19 cellular contexts compared by ENCODE assay signal in the genomic region with DNA sequence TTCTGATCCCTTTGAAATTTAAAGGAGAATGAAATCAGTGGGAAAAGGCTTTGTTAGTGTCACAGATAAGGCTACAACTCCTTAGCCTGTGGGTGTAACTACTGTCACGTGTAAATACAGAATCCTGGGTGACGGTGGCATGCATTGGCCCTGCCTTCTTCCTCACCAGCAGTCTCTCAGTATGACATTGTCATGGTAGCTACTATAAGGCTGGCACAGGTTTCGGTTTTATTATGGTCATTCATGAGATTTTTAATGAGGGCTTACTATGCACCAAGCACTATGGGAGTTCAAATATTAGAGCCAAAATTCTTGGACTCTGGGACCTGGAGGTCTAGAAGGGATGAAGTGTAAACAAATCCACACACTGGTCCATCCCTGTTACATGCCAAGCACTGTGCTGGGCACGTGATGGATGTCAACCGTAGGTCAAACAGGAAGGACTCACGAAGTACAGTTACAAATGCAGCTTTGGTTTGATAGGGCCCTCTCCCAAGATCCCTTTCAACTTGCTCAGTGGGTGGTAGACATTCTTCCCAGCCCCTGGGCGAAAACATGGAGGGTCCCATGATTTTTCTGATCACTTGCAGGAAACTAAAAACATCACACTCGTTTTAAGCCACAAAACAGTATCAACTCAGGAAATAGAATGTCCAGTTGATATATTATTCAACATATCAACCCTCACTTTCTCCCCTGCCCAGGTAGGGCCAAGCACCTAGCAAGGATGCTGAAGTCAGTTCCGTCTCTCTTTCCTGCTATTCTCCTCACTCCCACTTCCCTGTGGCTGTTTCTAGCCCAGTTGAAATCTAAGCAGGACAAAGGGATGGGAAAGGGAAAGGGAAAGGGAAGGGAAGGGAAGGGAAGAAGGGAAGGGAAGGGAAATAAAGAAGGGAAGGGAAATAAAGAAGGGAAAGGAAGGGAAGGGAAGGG. TPM values are rescaled to one million over a fixed set of nuclear protein-coding genes. Genes with fewer than 3 reads are reported as not detected.
DNase-seq lines count a peak whose midpoint lies in the region; ATAC-seq and TF ChIP-seq lines count a peak whose summit lies in the region.
"Had no signal": no experiment of that assay in that cellular context is flagged by ENCODE, and none has a peak within 500 bp of the region (broad histone marks: within the 10 kb centered on the region; RNA-seq: fewer than 3 reads in every experiment).

No MANE protein-coding gene starts in this region.

- H3K36me3 Mint-ChIP-seq in IgD-negative memory B cell = no peaks in the 10 kb centered on the region
- no peaks in the 10 kb centered on the region for H3K36me3 Mint-ChIP-seq in neural progenitor cell
- H3K36me3 Mint-ChIP-seq in activated T-helper 1 cell treated with anti-CD3 and anti-CD28 coated beads, Interleukin-12 subunit alpha, Interleukin-12 subunit beta, Interleukin-2, Interleukin-4 antibody, amounts not matched to agents 30 ng/mL and 10 ng/mL and 1 ng/mL, durations not matched to agents 14 hours and 24 hours and 36 hours (ENCODE audit: low read depth) = no peaks in the 10 kb centered on the region

- H3K9me3 Mint-ChIP-seq in IgD-negative memory B cell (no peaks in the 10 kb centered on the region), neural progenitor cell (no peaks in the 10 kb centered on the region)
- no peaks in the 10 kb centered on the region for H3K9me3 Mint-ChIP-seq in activated T-helper 1 cell treated with anti-CD3 and anti-CD28 coated beads, Interleukin-12 subunit alpha, Interleukin-12 subunit beta, Interleukin-2, Interleukin-4 antibody, amounts not matched to agents 30 ng/mL and 10 ng/mL and 1 ng/mL, durations not matched to agents 14 hours and 24 hours and 36 hours

- no peaks in the 10 kb centered on the region for H3K79me2 ChIP-seq in neural progenitor cell (ENCODE audit: low read depth)

- peak overlapping the region in 2 of 4 donors; percentile 49 to 76 for H3K4me3 Mint-ChIP-seq in IgD-negative memory B cell
- H3K4me3 Mint-ChIP-seq in neural progenitor cell = no peak overlapping the region
- no peak overlapping the region for H3K4me3 Mint-ChIP-seq in activated T-helper 1 cell treated with anti-CD3 and anti-CD28 coated beads, Interleukin-12 subunit alpha, Interleukin-12 subunit beta, Interleukin-2, Interleukin-4 antibody, amounts not matched to agents 30 ng/mL and 10 ng/mL and 1 ng/mL, durations not matched to agents 14 hours and 24 hours and 36 hours
- H3K4me3 Mint-ChIP-seq: activated naive CD8-positive, alpha-beta T cell had no signal

- H3K27me3 ChIP-seq in neural progenitor cell = no peaks in the 10 kb centered on the region
- no peaks in the 10 kb centered on the region; the same call in 1 of the 2 replicates for H3K27me3 ChIP-seq in BE2C
- H3K27me3 ChIP-seq: breast epithelium had no signal

- no peaks in the 10 kb centered on the region for H3K36me3 ChIP-seq in mucosa of descending colon (ENCODE audit: low read depth)
- H3K36me3 ChIP-seq in neural progenitor cell = no peaks in the 10 kb centered on the region
- H3K36me3 ChIP-seq in BE2C = no peaks in the 10 kb centered on the region
- H3K36me3 ChIP-seq: breast epithelium had no signal

- intact Hi-C loops in mucosa of descending colon (cut with DNase I, micrococcal nuclease) = loop anchor here (5.0 to 10.0 kb wide), 3 partner anchors 390 to 700 kb away; partner anchors contain the start of genes NPHP3 (in 1 of the 2) and TMEM108 (in 1 of the 2)
- intact Hi-C loops in activated T-helper 1 cell treated with anti-CD3 and anti-CD28 coated beads, Interleukin-12 subunit alpha, Interleukin-12 subunit beta, Interleukin-2, Interleukin-4 antibody, amounts not matched to agents 30 ng/mL and 10 ng/mL and 1 ng/mL, durations not matched to agents 14 hours and 24 hours and 36 hours (cut with micrococcal nuclease) = loop anchor here (10.0 kb wide), 1 partner anchor 1070 kb away; no protein-coding TSS in a partner anchor

- H3K4me1 Mint-ChIP-seq in IgD-negative memory B cell = peaks cover 10 to 12% (median 11%) of the 10 kb centered on the region in 3 donors
- peaks cover 29% of the 10 kb centered on the region for H3K4me1 Mint-ChIP-seq in neural progenitor cell
- peaks cover 9% of the 10 kb centered on the region for H3K4me1 Mint-ChIP-seq in activated T-helper 1 cell treated with anti-CD3 and anti-CD28 coated beads, Interleukin-12 subunit alpha, Interleukin-12 subunit beta, Interleukin-2, Interleukin-4 antibody, amounts not matched to agents 30 ng/mL and 10 ng/mL and 1 ng/mL, durations not matched to agents 14 hours and 24 hours and 36 hours (ENCODE audit: low read depth)

- H3K27me3 Mint-ChIP-seq in IgD-negative memory B cell (peaks cover 3% of the 10 kb centered on the region), neural progenitor cell (ENCODE audit: insufficient read depth, low read depth) (peaks cover 6% of the 10 kb centered on the region)
- H3K27me3 Mint-ChIP-seq in activated T-helper 1 cell treated with anti-CD3 and anti-CD28 coated beads, Interleukin-12 subunit alpha, Interleukin-12 subunit beta, Interleukin-2, Interleukin-4 antibody, amounts not matched to agents 30 ng/mL and 10 ng/mL and 1 ng/mL, durations not matched to agents 14 hours and 24 hours and 36 hours (ENCODE audit: insufficient read depth) = peaks cover 8% of the 10 kb centered on the region
- H3K27me3 Mint-ChIP-seq: activated naive CD8-positive, alpha-beta T cell; progenitor cell of endocrine pancreas had no signal

- no peak overlapping the region for H3K27ac ChIP-seq in neural progenitor cell
- H3K27ac ChIP-seq: breast epithelium had no signal

- no peak overlapping the region for H3K4me2 ChIP-seq in neural progenitor cell

- H3K27ac Mint-ChIP-seq in IgD-negative memory B cell = peak overlapping the region; percentile 58 to 95 (median 88)
- H3K27ac Mint-ChIP-seq in neural progenitor cell = no peak overlapping the region
- no peak overlapping the region for H3K27ac Mint-ChIP-seq in activated T-helper 1 cell treated with anti-CD3 and anti-CD28 coated beads, Interleukin-12 subunit alpha, Interleukin-12 subunit beta, Interleukin-2, Interleukin-4 antibody, amounts not matched to agents 30 ng/mL and 10 ng/mL and 1 ng/mL, durations not matched to agents 14 hours and 24 hours and 36 hours
- H3K27ac Mint-ChIP-seq: activated naive CD8-positive, alpha-beta T cell had no signal

- H2AFZ ChIP-seq in neural progenitor cell (replicated peaks) = no peak overlapping the region

- DNase-seq in mucosa of descending colon (no peak), NCI-H128 (lab: John Stamatoyannopoulos, UW; ENCODE audit: unreplicated experiment) (no peak), neural progenitor cell (ENCODE audit: low spot score) (no peak), BE2C (no peak)
- no peak for DNase-seq in activated T-helper 1 cell treated with anti-CD3 and anti-CD28 coated beads, Interleukin-12 subunit alpha, Interleukin-12 subunit beta, Interleukin-2, Interleukin-4 antibody, amounts not matched to agents 30 ng/mL and 10 ng/mL and 1 ng/mL, durations not matched to agents 14 hours and 24 hours and 36 hours (ENCODE audit: low spot score)
- DNase-seq: activated CD4-positive, alpha-beta T cell treated with anti-CD3 and anti-CD28 coated beads for 1 hour; activated CD8-positive, alpha-beta memory T cell treated with anti-CD3 and anti-CD28 coated beads, Interleukin-2, amount 50 U/mL, for 4 hours; IMR-90; NCI-H1048; NCI-H82 had no signal

- H3K4me3 ChIP-seq in mucosa of descending colon (no peak overlapping the region), neural progenitor cell (no peak overlapping the region), BE2C (ENCODE audit: low read depth, low read length) (no peak overlapping the region)
- H3K4me3 ChIP-seq: breast epithelium had no signal

- no peak for TF ChIP-seq CTCF in mucosa of descending colon (IDR thresholded peaks at IDR 0.05)
- TF ChIP-seq CTCF in neural progenitor cell (IDR thresholded peaks at IDR 0.05) = no peak
- TF ChIP-seq CTCF in BE2C (IDR thresholded peaks at IDR 0.05; ENCODE audit: low read depth, low read length) = no peak

- peaks cover 2% of the 10 kb centered on the region for H3F3A ChIP-seq in neural progenitor cell (ENCODE audit: low read depth)

- no peak overlapping the region for H3K9ac ChIP-seq in neural progenitor cell

- peaks cover 4% of the 10 kb centered on the region for H3K4me1 ChIP-seq in mucosa of descending colon (ENCODE audit: low read depth)
- peaks cover 15% of the 10 kb centered on the region for H3K4me1 ChIP-seq in neural progenitor cell
- peaks cover 4% of the 10 kb centered on the region; the same call in 1 of the 2 replicates for H3K4me1 ChIP-seq in BE2C

- H3K9me3 ChIP-seq in mucosa of descending colon (no peaks in the 10 kb centered on the region), neural progenitor cell (ENCODE audit: low read depth) (no peaks in the 10 kb centered on the region), BE2C (no peaks in the 10 kb centered on the region; the same call in 1 of the 2 replicates)
- H3K9me3 ChIP-seq: breast epithelium had no signal

- peak; percentile 48 for ATAC-seq in GM18508 (IDR thresholded peaks at IDR 0.05; ENCODE audit: insufficient read depth, unreplicated experiment)
- peak; percentile 43 for ATAC-seq in GM21447 (IDR thresholded peaks at IDR 0.05; ENCODE audit: unreplicated experiment)
- ATAC-seq in mucosa of descending colon = peak; percentile 24

- no peaks in the 10 kb centered on the region for H4K20me1 ChIP-seq in neural progenitor cell (ENCODE audit: low read depth)

RNA-seq across cellular contexts. Expression of gene BFSP2, which starts 25.3 kb away (rescaled TPM):
- 2.8 TPM for polyA plus RNA-seq in IgD-negative memory B cell
- total RNA-seq in mucosa of descending colon (not detected), neural progenitor cell (ENCODE audit: low replicate concordance) (not detected in 2 replicates)
- not detected for polyA plus RNA-seq in BE2C (2012; ENCODE audit: insufficient read depth, insufficient read length, low read depth)
- total RNA-seq in activated T-helper 1 cell treated with anti-CD3 and anti-CD28 coated beads, Interleukin-12 subunit alpha, Interleukin-12 subunit beta, Interleukin-2, Interleukin-4 antibody, amounts not matched to agents 30 ng/mL and 10 ng/mL and 1 ng/mL, durations not matched to agents 14 hours and 24 hours and 36 hours = not detected in 2 replicates
- total RNA-seq: breast epithelium, fibroblast of lung, IMR-90, progenitor cell of endocrine pancreas, RPMI7951 had no signal
- polyA plus RNA-seq: BJ, fibroblast of lung, IMR-90 had no signal

Comparison
In these comparisons a context has a peak if more than half of its experiments do, and no peak if none do; other contexts are left out.
1. H3K27ac Mint-ChIP-seq: peak in IgD-negative memory B cell (3 of 3); none in neural progenitor cell (single experiment) and activated T-helper 1 cell treated with anti-CD3 and anti-CD28 coated beads, Interleukin-12 subunit alpha, Interleukin-12 subunit beta, Interleukin-2, Interleukin-4 antibody, amounts not matched to agents 30 ng/mL and 10 ng/mL and 1 ng/mL, durations not matched to agents 14 hours and 24 hours and 36 hours (single experiment).
2. Peak in every context shown above with its lines, with median percentiles within 50 percentile points of each other: ATAC-seq.